ENCODE assay signal across 20 cellular contexts in genomic region chr2:216169087-216169486, GRCh38.
"Had no signal": no experiment of that assay in that cellular context is flagged by ENCODE, and none has a peak within 500 bp of the region (broad histone marks: within the 10 kb centered on the region; RNA-seq: fewer than 3 reads in every experiment).

No MANE protein-coding gene starts in this region.

- H3K4me1 Mint-ChIP-seq: activated naive CD4-positive, alpha-beta T cell treated with anti-CD3 and anti-CD28 coated beads, Interleukin-2, amount 10 ng/mL, durations not matched to agents 7 days and 5 days had no signal

- H3K27me3 ChIP-seq: ascending aorta, gastroesophageal sphincter, heart right ventricle, neutrophil, spleen, tibial nerve had no signal

- H3K27me3 Mint-ChIP-seq: activated CD4-positive, alpha-beta memory T cell treated with anti-CD3 and anti-CD28 coated beads, Interleukin-2, amount 10 ng/mL, durations not matched to agents 7 days and 5 days; activated naive CD4-positive, alpha-beta T cell treated with anti-CD3 and anti-CD28 coated beads, Interleukin-2, amount 10 ng/mL, durations not matched to agents 7 days and 5 days; activated T-cell treated with anti-CD3 and anti-CD28 coated beads, Interleukin-2, amount 50 U/mL, for 24 hours; central memory CD8-positive, alpha-beta T cell had no signal

- H3K27ac ChIP-seq: ascending aorta, coronary artery, gastroesophageal sphincter, left ventricle myocardium inferior, neutrophil, parathyroid adenoma, spleen, tibial nerve had no signal

- H3K4me3 Mint-ChIP-seq: activated CD4-positive, alpha-beta memory T cell treated with anti-CD3 and anti-CD28 coated beads, Interleukin-2, amount 10 ng/mL, durations not matched to agents 7 days and 5 days; activated naive CD4-positive, alpha-beta T cell treated with anti-CD3 and anti-CD28 coated beads, Interleukin-2, amount 10 ng/mL, durations not matched to agents 7 days and 5 days; activated T-cell treated with anti-CD3 and anti-CD28 coated beads, Interleukin-2, amount 50 U/mL, for 24 hours; central memory CD8-positive, alpha-beta T cell had no signal

- H2AFZ ChIP-seq: parathyroid adenoma had no signal

- ATAC-seq: gastroesophageal sphincter, heart right ventricle had no signal

- H3K4me1 ChIP-seq: ascending aorta, gastroesophageal sphincter, tibial nerve had no signal

- DNase-seq: activated CD4-positive, alpha-beta memory T cell treated with anti-CD3 and anti-CD28 coated beads, Interleukin-2, amount 10 ng/mL, durations not matched to agents 7 days and 5 days; activated CD4-positive, alpha-beta T cell treated with anti-CD3 and anti-CD28 coated beads for 48 hours; activated CD4-positive, CD25-positive, alpha-beta regulatory T cell; activated effector memory CD4-positive, alpha-beta T cell treated with Interleukin-2 at 50 U/mL for 16 hours; activated naive CD4-positive, alpha-beta T cell treated with anti-CD3 and anti-CD28 coated beads, Interleukin-2, amount 10 ng/mL, durations not matched to agents 7 days and 5 days; activated T-cell treated with anti-CD3 and anti-CD28 coated beads, Interleukin-2, amount 50 U/mL, for 24 hours; heart right ventricle; kidney glomerular epithelial cell; left ventricle myocardium inferior; spleen; stimulated activated CD4-positive, alpha-beta T cell treated with anti-CD3 and anti-CD28 coated beads, Interleukin-4, amount 100 ng/mL, for 4 hours; stimulated activated naive CD4-positive, alpha-beta T cell; T1000 had no signal

- H3K4me3 ChIP-seq: ascending aorta, coronary artery, gastroesophageal sphincter, heart right ventricle, left ventricle myocardium inferior, spleen, tibial nerve had no signal

- H3K9me3 Mint-ChIP-seq: activated CD4-positive, alpha-beta memory T cell treated with anti-CD3 and anti-CD28 coated beads, Interleukin-2, amount 10 ng/mL, durations not matched to agents 7 days and 5 days; activated naive CD4-positive, alpha-beta T cell treated with anti-CD3 and anti-CD28 coated beads, Interleukin-2, amount 10 ng/mL, durations not matched to agents 7 days and 5 days; activated T-cell treated with anti-CD3 and anti-CD28 coated beads, Interleukin-2, amount 50 U/mL, for 24 hours; central memory CD8-positive, alpha-beta T cell had no signal

- H3K27ac Mint-ChIP-seq: activated CD4-positive, alpha-beta memory T cell treated with anti-CD3 and anti-CD28 coated beads, Interleukin-2, amount 10 ng/mL, durations not matched to agents 7 days and 5 days; activated naive CD4-positive, alpha-beta T cell treated with anti-CD3 and anti-CD28 coated beads, Interleukin-2, amount 10 ng/mL, durations not matched to agents 7 days and 5 days had no signal

- H3K9me3 ChIP-seq: ascending aorta, gastroesophageal sphincter, heart right ventricle, left ventricle myocardium inferior, neutrophil, spleen, tibial nerve had no signal
